ENCODE assay signal across 1 cellular context in the genomic region with DNA sequence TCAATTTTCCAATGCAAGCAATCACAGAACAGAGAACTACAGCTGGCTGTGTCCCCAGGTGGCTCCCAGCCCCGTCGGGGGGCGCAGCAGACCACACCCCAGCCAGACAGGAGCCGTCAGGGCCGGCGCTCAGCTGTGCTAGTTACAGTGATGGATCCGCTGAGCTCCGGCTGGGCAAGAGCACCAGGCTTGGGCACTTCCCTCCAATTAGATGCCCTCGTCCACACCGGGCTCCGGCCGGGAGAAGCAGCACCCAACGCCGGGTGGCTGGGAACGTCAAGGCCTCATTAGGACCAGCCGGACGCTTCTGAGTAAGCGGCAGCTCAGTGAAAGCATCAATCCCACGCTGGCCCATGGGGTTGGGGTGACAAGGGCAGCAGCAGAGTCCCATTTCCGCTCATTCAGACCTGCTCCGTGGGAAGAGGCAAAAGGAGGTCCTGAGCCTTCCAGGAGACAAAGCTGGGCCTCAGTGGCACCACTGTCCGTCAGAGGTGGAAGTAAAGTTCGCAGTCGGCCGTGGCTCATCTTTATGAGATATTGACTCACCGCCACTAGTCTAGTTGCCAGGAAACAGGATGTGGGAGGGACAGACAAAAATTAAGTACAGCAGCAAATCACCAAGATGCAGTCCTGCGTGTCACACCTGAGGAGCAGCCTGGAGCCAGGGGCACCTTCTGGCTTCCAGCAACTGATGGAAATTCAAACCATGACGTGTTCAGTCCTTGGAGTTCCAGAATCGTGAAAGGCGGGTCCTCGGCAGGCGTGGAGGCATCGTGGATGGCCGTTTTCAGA.
TF ChIP-seq lines count a peak whose summit lies in the region.

No MANE protein-coding gene starts in this region.

TF ChIP-seq in HCT116, 20 proteins besides CTCF, POLR2A, EP300 and RAD21:
- no peak for TF ChIP-seq CBX3 (IDR thresholded peaks at IDR 0.05; ENCODE audit: low read depth)
- no peak for TF ChIP-seq EZH2phosphoT487 (IDR thresholded peaks at IDR 0.05; ENCODE audit: borderline replicate concordance)
- TF ChIP-seq SIN3A (IDR thresholded peaks at IDR 0.05; ENCODE audit: low read depth), result no peak
- TF ChIP-seq ZNF274 (IDR thresholded peaks at IDR 0.05; ENCODE audit: low read depth, low read length), result no peak
